In the genomic region with DNA sequence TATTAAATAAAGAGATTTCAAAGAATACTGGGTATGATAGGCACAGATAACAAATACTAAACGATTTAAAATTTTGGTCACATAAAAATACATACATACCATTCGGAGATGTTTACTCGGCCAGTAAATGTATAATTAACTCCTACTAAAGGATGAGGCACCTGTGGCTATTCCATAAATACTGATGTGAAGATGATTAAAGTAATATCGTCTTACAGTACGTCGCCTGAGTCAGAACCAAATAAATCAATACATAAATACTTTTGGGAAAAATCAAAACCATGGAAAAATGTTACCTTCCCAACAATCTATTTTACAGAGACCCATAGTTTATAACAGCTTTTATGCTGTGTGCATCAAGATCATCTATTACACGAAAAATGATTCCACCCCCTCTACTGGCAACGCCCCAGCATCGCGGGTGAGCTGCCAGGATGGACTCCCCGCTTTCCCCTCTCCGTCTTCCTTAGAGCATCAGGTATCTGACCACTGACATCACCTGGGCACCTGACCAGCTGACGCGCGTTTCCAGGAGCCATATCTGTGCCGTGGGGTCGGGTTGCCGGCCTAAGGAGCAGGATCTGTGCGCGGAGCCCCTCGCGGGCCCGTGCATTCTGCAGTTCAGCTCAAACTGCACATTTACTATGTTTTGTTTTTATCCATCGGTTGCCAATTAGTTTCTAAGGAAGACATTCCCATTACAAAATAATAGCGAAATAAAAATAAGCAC, we compare ENCODE assay signal across 8 cellular contexts. TPM values are rescaled to one million over a fixed set of nuclear protein-coding genes. Genes with fewer than 3 reads are reported as not detected.
DNase-seq lines count a peak whose midpoint lies in the region; ATAC-seq, FAIRE-seq and TF ChIP-seq lines count a peak whose summit lies in the region.

No MANE protein-coding gene starts in this region.

- peak overlapping the region; percentile 88 for H3K4me2 ChIP-seq in fibroblast of lung (ENCODE audit: extremely low read depth, insufficient read depth, low read length)

- 3 to 6% (median 4%) methylated on average over 25 of the region's 25 CpGs for WGBS in stomach, 5 donors

- H3K79me2 ChIP-seq in fibroblast of lung (ENCODE audit: control insufficient read depth, insufficient read depth, low read length): no peaks in the 10 kb centered on the region

- H3K9ac ChIP-seq in fibroblast of lung (ENCODE audit: insufficient read depth, low read length): peak overlapping the region; percentile 76

- H3K27ac ChIP-seq in KOPT-K1 (ENCODE audit: low read depth, low read length, poor library complexity, severe bottlenecking): peak overlapping the region; percentile 71
- peak overlapping the region; percentile 74 for H3K27ac ChIP-seq in fibroblast of lung (ENCODE audit: insufficient read depth, low read length)
- peak overlapping the region; percentile 81 to 93 (median 84) for H3K27ac ChIP-seq in stomach

- ATAC-seq in GM21723 (IDR thresholded peaks at IDR 0.05; ENCODE audit: unreplicated experiment): peak; percentile 73
- peak; percentile 58 to 66 for ATAC-seq in natural killer cell treated with Interleukin-12 subunit alpha and Interleukin-12 subunit beta and Interleukin-15 and Interleukin-18, amount 100 ng/mL, for 72 hours

- TF ChIP-seq POLR2A in stomach (IDR thresholded peaks at IDR 0.05): no peak

- peak overlapping the region; percentile 76 for H3K27ac Mint-ChIP-seq in activated T-helper 1 cell treated with anti-CD3 and anti-CD28 coated beads, Interleukin-12 subunit alpha, Interleukin-12 subunit beta, Interleukin-2, Interleukin-4 antibody, amounts not matched to agents 30 ng/mL and 10 ng/mL and 1 ng/mL, durations not matched to agents 14 hours and 24 hours and 36 hours
- H3K27ac Mint-ChIP-seq in natural killer cell treated with Interleukin-12 subunit alpha and Interleukin-12 subunit beta and Interleukin-15 and Interleukin-18, amount 100 ng/mL, for 72 hours: peak overlapping the region in 1 of 2 donors; percentile 61

- peak overlapping the region; percentile 90 for H3K4me3 Mint-ChIP-seq in activated T-helper 1 cell treated with anti-CD3 and anti-CD28 coated beads, Interleukin-12 subunit alpha, Interleukin-12 subunit beta, Interleukin-2, Interleukin-4 antibody, amounts not matched to agents 30 ng/mL and 10 ng/mL and 1 ng/mL, durations not matched to agents 14 hours and 24 hours and 36 hours
- peak overlapping the region; percentile 89 for H3K4me3 Mint-ChIP-seq in natural killer cell treated with Interleukin-12 subunit alpha and Interleukin-12 subunit beta and Interleukin-15 and Interleukin-18, amount 100 ng/mL, for 72 hours

- H3K4me1 Mint-ChIP-seq in activated T-helper 1 cell treated with anti-CD3 and anti-CD28 coated beads, Interleukin-12 subunit alpha, Interleukin-12 subunit beta, Interleukin-2, Interleukin-4 antibody, amounts not matched to agents 30 ng/mL and 10 ng/mL and 1 ng/mL, durations not matched to agents 14 hours and 24 hours and 36 hours (ENCODE audit: low read depth): peaks cover 14% of the 10 kb centered on the region
- peaks cover 7 to 10% of the 10 kb centered on the region in 2 donors for H3K4me1 Mint-ChIP-seq in natural killer cell treated with Interleukin-12 subunit alpha and Interleukin-12 subunit beta and Interleukin-15 and Interleukin-18, amount 100 ng/mL, for 72 hours (ENCODE audit: low read depth in 2 of 2)

- TF ChIP-seq CTCF in fibroblast of lung (conservative IDR thresholded peaks at IDR 0.05 in 1 of 2, IDR thresholded peaks at IDR 0.05 in 1 of 2; ENCODE audit: low read depth in 1 of 2, low read length in 2 of 2): peak; percentile 9 to 57
- TF ChIP-seq CTCF in stomach (IDR thresholded peaks at IDR 0.05): peak in 4 of 7 experiments; percentile 16 to 37 (median 26)

- H4K20me1 ChIP-seq in fibroblast of lung (ENCODE audit: control insufficient read depth, extremely low read depth, insufficient read depth, low read length): no peaks in the 10 kb centered on the region

- H3K4me1 ChIP-seq in fibroblast of lung (ENCODE audit: control insufficient read depth, extremely low read depth, insufficient read depth, low read length) (peaks cover 2% of the 10 kb centered on the region), stomach (peaks cover 0 to 20% (median 14%) of the 10 kb centered on the region in 4 donors)

- H3K9me3 ChIP-seq in KOPT-K1 (ENCODE audit: insufficient read depth, low read length, poor library complexity, severe bottlenecking) (no peaks in the 10 kb centered on the region), fibroblast of lung (ENCODE audit: control insufficient read depth, insufficient read depth, low read depth, low read length) (no peaks in the 10 kb centered on the region), stomach (no peaks in the 10 kb centered on the region)

- H3K9me3 Mint-ChIP-seq in activated T-helper 1 cell treated with anti-CD3 and anti-CD28 coated beads, Interleukin-12 subunit alpha, Interleukin-12 subunit beta, Interleukin-2, Interleukin-4 antibody, amounts not matched to agents 30 ng/mL and 10 ng/mL and 1 ng/mL, durations not matched to agents 14 hours and 24 hours and 36 hours: no peaks in the 10 kb centered on the region
- H3K9me3 Mint-ChIP-seq in natural killer cell treated with Interleukin-12 subunit alpha and Interleukin-12 subunit beta and Interleukin-15 and Interleukin-18, amount 100 ng/mL, for 72 hours: no peaks in the 10 kb centered on the region

- peak; percentile 63 for FAIRE-seq in RCC 7860 (lab: Jason Lieb, UNC)

- H3K36me3 ChIP-seq in KOPT-K1 (ENCODE audit: insufficient read depth, low read length) (no peaks in the 10 kb centered on the region), fibroblast of lung (ENCODE audit: control insufficient read depth, insufficient read depth, low read length) (no peaks in the 10 kb centered on the region), stomach (no peaks in the 10 kb centered on the region)

- H3K27me3 ChIP-seq in fibroblast of lung (ENCODE audit: control insufficient read depth, insufficient read depth, low read length): no peaks in the 10 kb centered on the region
- H3K27me3 ChIP-seq in stomach: no peaks in the 10 kb centered on the region

- intact Hi-C loops in activated T-helper 1 cell treated with anti-CD3 and anti-CD28 coated beads, Interleukin-12 subunit alpha, Interleukin-12 subunit beta, Interleukin-2, Interleukin-4 antibody, amounts not matched to agents 30 ng/mL and 10 ng/mL and 1 ng/mL, durations not matched to agents 14 hours and 24 hours and 36 hours (cut with micrococcal nuclease): loop anchor here (1.0 to 5.0 kb wide), 8 partner anchors 38 to 493 kb away; partner anchors contain the start of genes BMPR2, FAM117B, NBEAL1 and WDR12
- intact Hi-C loops in stomach (cut with DNase I; ENCODE audit: low total_unique reads): no loop called here

- H3K36me3 Mint-ChIP-seq in activated T-helper 1 cell treated with anti-CD3 and anti-CD28 coated beads, Interleukin-12 subunit alpha, Interleukin-12 subunit beta, Interleukin-2, Interleukin-4 antibody, amounts not matched to agents 30 ng/mL and 10 ng/mL and 1 ng/mL, durations not matched to agents 14 hours and 24 hours and 36 hours (ENCODE audit: low read depth): peaks cover 2% of the 10 kb centered on the region
- no peaks in the 10 kb centered on the region for H3K36me3 Mint-ChIP-seq in natural killer cell treated with Interleukin-12 subunit alpha and Interleukin-12 subunit beta and Interleukin-15 and Interleukin-18, amount 100 ng/mL, for 72 hours

- H3K27me3 Mint-ChIP-seq in activated T-helper 1 cell treated with anti-CD3 and anti-CD28 coated beads, Interleukin-12 subunit alpha, Interleukin-12 subunit beta, Interleukin-2, Interleukin-4 antibody, amounts not matched to agents 30 ng/mL and 10 ng/mL and 1 ng/mL, durations not matched to agents 14 hours and 24 hours and 36 hours (ENCODE audit: insufficient read depth): peaks cover 8% of the 10 kb centered on the region
- no peaks in the 10 kb centered on the region for H3K27me3 Mint-ChIP-seq in natural killer cell treated with Interleukin-12 subunit alpha and Interleukin-12 subunit beta and Interleukin-15 and Interleukin-18, amount 100 ng/mL, for 72 hours

- TF ChIP-seq EP300 in stomach (IDR thresholded peaks at IDR 0.05): no peak

- H3K4me3 ChIP-seq in fibroblast of lung (replicated peaks in 1 of 4; ENCODE audit: control extremely low read depth in 1 of 4, insufficient read depth in 1 of 4, low read depth in 3 of 4, low read length in 4 of 4) (peak overlapping the region; percentile 75 to 90 (median 88)), stomach (peak overlapping the region; percentile 69 to 89 (median 86))

- H2AFZ ChIP-seq in fibroblast of lung (ENCODE audit: low read length): peak overlapping the region; percentile 94

- DNase-seq in DMS79 (lab: John Stamatoyannopoulos, UW) (peak; percentile 95), RCC 7860 (ENCODE audit: low spot score) (peak; percentile 54), fibroblast of lung (ENCODE audit: low read depth in 2 of 2) (peak; percentile 46 to 49), stomach (peak; percentile 58)
- peak; percentile 32 for DNase-seq in activated T-helper 1 cell treated with anti-CD3 and anti-CD28 coated beads, Interleukin-12 subunit alpha, Interleukin-12 subunit beta, Interleukin-2, Interleukin-4 antibody, amounts not matched to agents 30 ng/mL and 10 ng/mL and 1 ng/mL, durations not matched to agents 14 hours and 24 hours and 36 hours (ENCODE audit: low spot score)
- DNase-seq in natural killer cell treated with Interleukin-12 subunit alpha and Interleukin-12 subunit beta and Interleukin-15 and Interleukin-18, amount 100 ng/mL, for 72 hours (ENCODE audit: low spot score): peak; percentile 66

RNA-seq across cellular contexts. Expression of gene ICA1L, which starts 1.0 kb away (rescaled TPM):
- 5.4 and 5.5 TPM in 2 replicates for total RNA-seq in activated T-helper 1 cell treated with anti-CD3 and anti-CD28 coated beads, Interleukin-12 subunit alpha, Interleukin-12 subunit beta, Interleukin-2, Interleukin-4 antibody, amounts not matched to agents 30 ng/mL and 10 ng/mL and 1 ng/mL, durations not matched to agents 14 hours and 24 hours and 36 hours
- 3.1 and 4.6 TPM in 2 replicates for total RNA-seq in fibroblast of lung
- 3.1 TPM in 2 replicates for polyA plus RNA-seq in fibroblast of lung
- 1.5 and 1.7 TPM in 2 replicates for polyA plus RNA-seq in fibroblast of lung (2012)
- 0.43 TPM in 1 of 2 replicates, not detected in the other for polyA minus RNA-seq in fibroblast of lung (ENCODE audit: low replicate concordance)
- 1 to 10 TPM; 5.2 to 9.7 TPM for total RNA-seq in natural killer cell treated with Interleukin-12 subunit alpha and Interleukin-12 subunit beta and Interleukin-15 and Interleukin-18, amount 100 ng/mL, for 72 hours
- total RNA-seq in stomach: 10 to 100 TPM in 3 of 5 donors, 1 to 10 TPM in 1, under 1 TPM in 1; 0.87 to 36.7 (median 16.5) TPM
- 1 to 10 TPM; 1.2 to 2.7 (median 1.8) TPM for polyA plus RNA-seq in stomach

RNA-seq across cellular contexts. Expression of gene WDR12, which starts 40.9 kb away (rescaled TPM):
- total RNA-seq in activated T-helper 1 cell treated with anti-CD3 and anti-CD28 coated beads, Interleukin-12 subunit alpha, Interleukin-12 subunit beta, Interleukin-2, Interleukin-4 antibody, amounts not matched to agents 30 ng/mL and 10 ng/mL and 1 ng/mL, durations not matched to agents 14 hours and 24 hours and 36 hours: 149 and 165 TPM in 2 replicates
- 26.4 and 31.1 TPM in 2 replicates for total RNA-seq in fibroblast of lung
- 35.1 and 42.3 TPM in 2 replicates for polyA plus RNA-seq in fibroblast of lung
- polyA plus RNA-seq in fibroblast of lung (2012): 33.0 and 44.7 TPM in 2 replicates
- 3.3 and 13.1 TPM in 2 replicates for polyA minus RNA-seq in fibroblast of lung (ENCODE audit: low replicate concordance)
- total RNA-seq in natural killer cell treated with Interleukin-12 subunit alpha and Interleukin-12 subunit beta and Interleukin-15 and Interleukin-18, amount 100 ng/mL, for 72 hours: 10 to 100 TPM; 76.4 to 90.2 TPM
- 10 to 100 TPM in 2 of 5 donors, 1 to 10 TPM in 2, not detected in 1; 1.7 to 40.9 (median 11.1) TPM for total RNA-seq in stomach
- polyA plus RNA-seq in stomach: 10 to 100 TPM in 2 of 3 donors, 1 to 10 TPM in 1; 9.3 to 18.3 (median 10.1) TPM

RNA-seq across cellular contexts. Expression of gene CARF, which starts 41.5 kb away (rescaled TPM):
- total RNA-seq in activated T-helper 1 cell treated with anti-CD3 and anti-CD28 coated beads, Interleukin-12 subunit alpha, Interleukin-12 subunit beta, Interleukin-2, Interleukin-4 antibody, amounts not matched to agents 30 ng/mL and 10 ng/mL and 1 ng/mL, durations not matched to agents 14 hours and 24 hours and 36 hours: 3.6 and 4.3 TPM in 2 replicates
- total RNA-seq in fibroblast of lung (7.4 and 8.6 TPM in 2 replicates), stomach (10 to 100 TPM; 16.5 to 30.9 (median 23.9) TPM)
- polyA plus RNA-seq in fibroblast of lung (3.7 and 7.2 TPM in 2 replicates), stomach (1 to 10 TPM; 1.8 to 5.2 (median 2.3) TPM)
- polyA plus RNA-seq in fibroblast of lung (2012): 1.7 and 2.8 TPM in 2 replicates
- polyA minus RNA-seq in fibroblast of lung (ENCODE audit: low replicate concordance): 0.51 and 6.3 TPM in 2 replicates
- total RNA-seq in natural killer cell treated with Interleukin-12 subunit alpha and Interleukin-12 subunit beta and Interleukin-15 and Interleukin-18, amount 100 ng/mL, for 72 hours: 1 to 10 TPM; 3.4 to 4.7 TPM

Comparison
In these comparisons a context has a peak if more than half of its experiments do, and no peak if none do; other contexts are left out.
1. Peak in every context shown above with its lines: DNase-seq, ATAC-seq, H3K4me3 ChIP-seq and H3K27ac ChIP-seq.
2. DNase-seq: peak in every context shown above with its lines; median percentile 95 in DMS79; 66 in natural killer cell treated with Interleukin-12 subunit alpha and Interleukin-12 subunit beta and Interleukin-15 and Interleukin-18, amount 100 ng/mL, for 72 hours; 58 in stomach; 54 in RCC 7860; 48 in fibroblast of lung; 32 in activated T-helper 1 cell treated with anti-CD3 and anti-CD28 coated beads, Interleukin-12 subunit alpha, Interleukin-12 subunit beta, Interleukin-2, Interleukin-4 antibody, amounts not matched to agents 30 ng/mL and 10 ng/mL and 1 ng/mL, durations not matched to agents 14 hours and 24 hours and 36 hours.